In genomic region chr19:18588611-18589379, GRCh38 we compare ENCODE assay signal across 8 cellular contexts. TPM values are rescaled to one million over a fixed set of nuclear protein-coding genes. Genes with fewer than 3 reads are reported as not detected.
DNase-seq lines count a peak whose midpoint lies in the region; ATAC-seq and TF ChIP-seq lines count a peak whose summit lies in the region.

Gene REX1BD, plus strand, starts transcription at chr19:18588798. Its CDS starts 4 bp downstream, at chr19:18588802.

- H3K9me3 Mint-ChIP-seq in activated T-helper 1 cell treated with anti-CD3 and anti-CD28 coated beads, Interleukin-12 subunit alpha, Interleukin-12 subunit beta, Interleukin-2, Interleukin-4 antibody, amounts not matched to agents 30 ng/mL and 10 ng/mL and 1 ng/mL, durations not matched to agents 14 hours and 24 hours and 36 hours: no peaks in the 10 kb centered on the region
- H3K9me3 Mint-ChIP-seq in natural killer cell: no peaks in the 10 kb centered on the region

- ATAC-seq in GM21619 (IDR thresholded peaks at IDR 0.05; ENCODE audit: unreplicated experiment) (peak; percentile 64), natural killer cell (peak; percentile 79 to 90 (median 80))

- peak within 1 kb of the TSS; percentile 91 for H3K27ac Mint-ChIP-seq in activated T-helper 1 cell treated with anti-CD3 and anti-CD28 coated beads, Interleukin-12 subunit alpha, Interleukin-12 subunit beta, Interleukin-2, Interleukin-4 antibody, amounts not matched to agents 30 ng/mL and 10 ng/mL and 1 ng/mL, durations not matched to agents 14 hours and 24 hours and 36 hours
- peak within 1 kb of the TSS; percentile 86 to 88 for H3K27ac Mint-ChIP-seq in natural killer cell

- peak; percentile 53 for TF ChIP-seq CTCF in fibroblast of mammary gland (conservative IDR thresholded peaks at IDR 0.05; ENCODE audit: control insufficient read depth, insufficient read depth, low read depth, low read length)
- peak; percentile 85 for TF ChIP-seq CTCF in natural killer cell (IDR thresholded peaks at IDR 0.05)

- H3K4me3 Mint-ChIP-seq in activated T-helper 1 cell treated with anti-CD3 and anti-CD28 coated beads, Interleukin-12 subunit alpha, Interleukin-12 subunit beta, Interleukin-2, Interleukin-4 antibody, amounts not matched to agents 30 ng/mL and 10 ng/mL and 1 ng/mL, durations not matched to agents 14 hours and 24 hours and 36 hours: peak within 1 kb of the TSS; percentile 90
- peak within 1 kb of the TSS; percentile 90 for H3K4me3 Mint-ChIP-seq in natural killer cell

- intact Hi-C loops in activated T-helper 1 cell treated with anti-CD3 and anti-CD28 coated beads, Interleukin-12 subunit alpha, Interleukin-12 subunit beta, Interleukin-2, Interleukin-4 antibody, amounts not matched to agents 30 ng/mL and 10 ng/mL and 1 ng/mL, durations not matched to agents 14 hours and 24 hours and 36 hours (cut with micrococcal nuclease): loop anchor here (1.0 to 5.0 kb wide), 9 partner anchors 17 to 331 kb away; partner anchors contain the start of genes COPE, CRTC1, DDX49 and ELL
- intact Hi-C loops in natural killer cell (cut with micrococcal nuclease): loop anchor here (2.0 to 5.0 kb wide), 4 partner anchors 18 to 330 kb away; partner anchors contain the start of genes COPE, DDX49, ELL and UBA52

- peaks cover 18% of the 10 kb centered on the region for H3K36me3 Mint-ChIP-seq in activated T-helper 1 cell treated with anti-CD3 and anti-CD28 coated beads, Interleukin-12 subunit alpha, Interleukin-12 subunit beta, Interleukin-2, Interleukin-4 antibody, amounts not matched to agents 30 ng/mL and 10 ng/mL and 1 ng/mL, durations not matched to agents 14 hours and 24 hours and 36 hours (ENCODE audit: low read depth)
- no peaks in the 10 kb centered on the region for H3K36me3 Mint-ChIP-seq in natural killer cell

- peaks cover 43% of the 10 kb centered on the region for H3K4me1 Mint-ChIP-seq in activated T-helper 1 cell treated with anti-CD3 and anti-CD28 coated beads, Interleukin-12 subunit alpha, Interleukin-12 subunit beta, Interleukin-2, Interleukin-4 antibody, amounts not matched to agents 30 ng/mL and 10 ng/mL and 1 ng/mL, durations not matched to agents 14 hours and 24 hours and 36 hours (ENCODE audit: low read depth)
- peaks cover 9 to 28% of the 10 kb centered on the region in 2 donors for H3K4me1 Mint-ChIP-seq in natural killer cell

- no peaks in the 10 kb centered on the region for H3K27me3 Mint-ChIP-seq in activated T-helper 1 cell treated with anti-CD3 and anti-CD28 coated beads, Interleukin-12 subunit alpha, Interleukin-12 subunit beta, Interleukin-2, Interleukin-4 antibody, amounts not matched to agents 30 ng/mL and 10 ng/mL and 1 ng/mL, durations not matched to agents 14 hours and 24 hours and 36 hours (ENCODE audit: insufficient read depth)
- H3K27me3 Mint-ChIP-seq in natural killer cell (ENCODE audit: low read depth in 2 of 2): peaks cover 0 to 4% of the 10 kb centered on the region in 2 donors

- peak within 1 kb of the TSS; percentile 72 for H3K4me3 ChIP-seq in Jurkat, Clone E6-1 (ENCODE audit: low read length)
- peak within 1 kb of the TSS; percentile 66 for H3K4me3 ChIP-seq in fibroblast of mammary gland (ENCODE audit: control insufficient read depth, low read depth, low read length)

- peak; percentile 58 for DNase-seq in DMS79 (lab: John Stamatoyannopoulos, UW)
- DNase-seq in Jurkat, Clone E6-1 (ENCODE audit: low read depth, low spot score): peak; percentile 88
- peak; percentile 91 for DNase-seq in RPMI8226
- DNase-seq in activated T-helper 1 cell treated with anti-CD3 and anti-CD28 coated beads, Interleukin-12 subunit alpha, Interleukin-12 subunit beta, Interleukin-2, Interleukin-4 antibody, amounts not matched to agents 30 ng/mL and 10 ng/mL and 1 ng/mL, durations not matched to agents 14 hours and 24 hours and 36 hours (ENCODE audit: low spot score): peak; percentile 86
- DNase-seq in fibroblast of mammary gland (ENCODE audit: low read depth): peak; percentile 65
- peak; percentile 78 for DNase-seq in natural killer cell
- DNase-seq in stimulated activated naive CD4-positive, alpha-beta T cell treated with Interleukin-2 at 50 U/mL for 16 hours (lab: John Stamatoyannopoulos, UW): peak; percentile 83

RNA-seq across cellular contexts. Expression of gene REX1BD, which starts in this region (rescaled TPM):
- polyA plus RNA-seq in Jurkat, Clone E6-1 (2012; ENCODE audit: insufficient read depth, insufficient read length): 37.4 TPM
- 134 and 135 TPM in 2 replicates for total RNA-seq in activated T-helper 1 cell treated with anti-CD3 and anti-CD28 coated beads, Interleukin-12 subunit alpha, Interleukin-12 subunit beta, Interleukin-2, Interleukin-4 antibody, amounts not matched to agents 30 ng/mL and 10 ng/mL and 1 ng/mL, durations not matched to agents 14 hours and 24 hours and 36 hours
- 10 to 100 TPM; 80.6 to 86.9 (median 85.3) TPM for total RNA-seq in natural killer cell

Comparison
In these comparisons a context has a peak if more than half of its experiments do, and no peak if none do; other contexts are left out.
1. Peak in every context shown above with its lines: DNase-seq, ATAC-seq and H3K4me3 ChIP-seq.